ENCODE assay signal across 29 cellular contexts in the genomic region with DNA sequence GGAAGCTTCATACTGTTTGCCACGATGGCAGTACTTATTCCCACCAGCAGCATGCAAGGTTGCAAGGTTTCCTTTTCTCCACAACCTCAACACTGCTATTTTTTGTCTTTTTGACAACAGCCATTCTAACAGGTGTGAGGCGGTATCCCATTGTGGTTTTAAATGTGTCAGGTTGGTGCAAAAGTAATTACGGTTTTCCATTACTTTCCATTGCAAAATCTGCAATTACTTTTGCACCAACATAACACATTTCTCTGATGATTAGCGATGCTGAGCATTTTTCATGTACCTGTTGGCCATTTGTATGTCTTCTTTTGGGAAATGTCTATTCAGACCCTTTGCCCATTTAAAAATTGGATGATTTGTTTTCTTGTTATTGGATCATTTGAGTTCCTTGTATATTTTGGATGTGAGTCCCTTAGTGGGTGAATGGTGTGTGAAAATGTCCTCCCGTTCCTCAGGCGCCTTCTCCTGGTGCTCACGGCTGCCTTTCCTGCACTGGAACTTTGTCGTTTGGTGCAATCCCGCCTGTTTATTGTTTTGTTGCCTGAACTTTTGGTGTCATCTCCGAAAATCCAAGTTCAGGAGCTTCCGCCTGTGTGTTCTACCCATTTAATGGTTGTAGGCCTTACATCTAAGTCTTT.
"Had no signal": no experiment of that assay in that cellular context is flagged by ENCODE, and none has a peak within 500 bp of the region (broad histone marks: within the 10 kb centered on the region; RNA-seq: fewer than 3 reads in every experiment).

No MANE protein-coding gene starts in this region.

- H3K4me1 ChIP-seq: left lung, neural progenitor cell, upper lobe of right lung had no signal

- H3K36me3 Mint-ChIP-seq: immature natural killer cell; mesothelial cell of epicardium; natural killer cell; neural progenitor cell; stimulated activated effector memory CD8-positive, alpha-beta T cell treated with anti-CD3 and anti-CD28 coated beads, Interleukin-12 subunit alpha, Interleukin-12 subunit beta, amount 100 ng/mL, for 72 hours had no signal

- DNase-seq: hypothalamus; immature natural killer cell; kidney; left colon; left lung; lower lobe of right lung; mammary epithelial cell; mesenchymal stem cell; naive B cell; nephron progenitor cell; occipital lobe; small intestine; spleen; stimulated activated CD4-positive, alpha-beta T cell treated with anti-CD3 and anti-CD28 coated beads, Interleukin-4, amount 100 ng/mL, for 24 hours; stimulated activated naive CD4-positive, alpha-beta T cell treated with Interleukin-2 at 50 U/mL for 16 hours; substantia nigra; trophoblast cell; upper lobe of right lung had no signal

- H3K4me3 Mint-ChIP-seq: immature natural killer cell; mesothelial cell of epicardium; naive B cell; natural killer cell; nephron progenitor cell; neural progenitor cell; stimulated activated effector memory CD8-positive, alpha-beta T cell treated with anti-CD3 and anti-CD28 coated beads, Interleukin-12 subunit alpha, Interleukin-12 subunit beta, amount 100 ng/mL, for 72 hours; stimulated activated naive CD8-positive, alpha-beta T cell treated with anti-CD3 and anti-CD28 coated beads, Interleukin-15, amount 100 ng/mL, for 72 hours had no signal

- ATAC-seq: left colon; left lung; lower lobe of right lung; natural killer cell; stimulated activated effector memory CD8-positive, alpha-beta T cell treated with anti-CD3 and anti-CD28 coated beads, Interleukin-12 subunit alpha, Interleukin-12 subunit beta, amount 100 ng/mL, for 72 hours; stimulated activated naive CD8-positive, alpha-beta T cell treated with anti-CD3 and anti-CD28 coated beads, Interleukin-15, amount 100 ng/mL, for 72 hours; upper lobe of right lung had no signal

- H3K9me3 ChIP-seq: lower lobe of right lung, neutrophil, ovary, upper lobe of right lung had no signal

- H2AFZ ChIP-seq: neural progenitor cell had no signal

- H3K36me3 ChIP-seq: left lung, lower lobe of right lung, neural progenitor cell, neutrophil, ovary, right atrium auricular region, sigmoid colon, spleen, upper lobe of right lung had no signal

- H3K9me3 Mint-ChIP-seq: immature natural killer cell, natural killer cell, neural progenitor cell had no signal

- H3K9ac ChIP-seq: neural progenitor cell had no signal

- H3K27me3 ChIP-seq: neural progenitor cell, neutrophil, ovary, right atrium auricular region, sigmoid colon, upper lobe of right lung had no signal

- FAIRE-seq: islet of Langerhans, kidney, small intestine, urothelium cell line had no signal

- H3K4me1 Mint-ChIP-seq: immature natural killer cell; naive B cell; natural killer cell; stimulated activated effector memory CD8-positive, alpha-beta T cell treated with anti-CD3 and anti-CD28 coated beads, Interleukin-12 subunit alpha, Interleukin-12 subunit beta, amount 100 ng/mL, for 72 hours; stimulated activated naive CD8-positive, alpha-beta T cell treated with anti-CD3 and anti-CD28 coated beads, Interleukin-15, amount 100 ng/mL, for 72 hours had no signal

- H3K27ac ChIP-seq: left lung, lower lobe of right lung, neural progenitor cell, neutrophil, ovary, right atrium auricular region, sigmoid colon, spleen, upper lobe of right lung had no signal

- H3K4me2 ChIP-seq: neural progenitor cell had no signal

- H3K4me3 ChIP-seq: left lung, lower lobe of right lung, neural progenitor cell, ovary, right atrium auricular region, sigmoid colon, spleen, upper lobe of right lung had no signal

- H3K27ac Mint-ChIP-seq: immature natural killer cell; mesothelial cell of epicardium; natural killer cell; nephron progenitor cell; neural progenitor cell; stimulated activated effector memory CD8-positive, alpha-beta T cell treated with anti-CD3 and anti-CD28 coated beads, Interleukin-12 subunit alpha, Interleukin-12 subunit beta, amount 100 ng/mL, for 72 hours; stimulated activated naive CD8-positive, alpha-beta T cell treated with anti-CD3 and anti-CD28 coated beads, Interleukin-15, amount 100 ng/mL, for 72 hours had no signal
